ENCODE assay signal across 26 cellular contexts in the genomic region with DNA sequence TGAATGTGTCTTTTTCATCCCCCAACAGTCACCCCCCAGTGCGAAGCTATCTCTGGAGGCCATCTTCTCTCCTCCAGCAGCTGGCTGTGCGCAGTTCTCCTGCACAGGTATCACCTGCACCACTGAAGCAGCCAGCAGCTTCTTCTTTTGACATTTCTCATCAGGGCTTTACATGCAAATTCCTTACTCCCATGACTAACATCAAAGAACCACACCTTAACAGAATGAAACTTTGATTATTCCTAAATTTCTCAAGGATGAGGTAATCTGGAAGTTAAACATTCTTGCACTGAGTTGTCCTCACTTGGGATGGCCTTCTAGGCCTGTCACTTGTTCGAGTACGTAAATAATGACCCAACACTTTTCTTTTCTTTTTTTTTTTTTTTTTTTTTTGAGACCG.
"Had no signal": no experiment of that assay in that cellular context is flagged by ENCODE, and none has a peak within 500 bp of the region (broad histone marks: within the 10 kb centered on the region; RNA-seq: fewer than 3 reads in every experiment).

No MANE protein-coding gene starts in this region.

- ATAC-seq: activated CD4-positive, alpha-beta T cell treated with anti-CD3 and anti-CD28 coated beads for 36 hours; activated CD8-positive, alpha-beta memory T cell treated with anti-CD3 and anti-CD28 coated beads, Interleukin-2, amount 10 ng/mL, durations not matched to agents 7 days and 5 days; activated CD8-positive, alpha-beta T cell treated with anti-CD3 and anti-CD28 coated beads, Interleukin-2, amount 10 ng/mL, durations not matched to agents 7 days and 5 days; activated naive CD8-positive, alpha-beta T cell treated with anti-CD3 and anti-CD28 coated beads, Interleukin-2, amount 50 U/mL, for 24 hours; heart left ventricle had no signal

- DNase-seq: activated CD4-positive, alpha-beta memory T cell treated with anti-CD3 and anti-CD28 coated beads for 36 hours; activated CD4-positive, alpha-beta T cell treated with anti-CD3 and anti-CD28 coated beads for 36 hours; activated CD4-positive, alpha-beta T cell treated with anti-CD3 and anti-CD28 coated beads, Interleukin-2, amount 10 ng/mL, durations not matched to agents 24 days and 14 days; activated CD4-positive, CD25-positive, alpha-beta regulatory T cell; activated CD4-positive, CD25-positive, alpha-beta regulatory T cell treated with anti-CD3 and anti-CD28 coated beads, Interleukin-2, amount 50 U/mL, for 72 hours; activated CD8-positive, alpha-beta memory T cell treated with anti-CD3 and anti-CD28 coated beads, Interleukin-2, amount 10 ng/mL, durations not matched to agents 7 days and 5 days; activated CD8-positive, alpha-beta memory T cell treated with anti-CD3 and anti-CD28 coated beads, Interleukin-2, amount 50 U/mL, for 4 hours; activated CD8-positive, alpha-beta T cell treated with anti-CD3 and anti-CD28 coated beads, Interleukin-2, amount 10 ng/mL, durations not matched to agents 7 days and 5 days; activated effector memory CD4-positive, alpha-beta T cell treated with anti-CD3 and anti-CD28 coated beads, Interleukin-2, amount 50 U/mL, for 16 hours; activated naive CD4-positive, alpha-beta T cell treated with anti-CD3 and anti-CD28 coated beads for 36 hours; activated naive CD8-positive, alpha-beta T cell treated with anti-CD3 and anti-CD28 coated beads for 36 hours; activated naive CD8-positive, alpha-beta T cell treated with anti-CD3 and anti-CD28 coated beads, Interleukin-2, amount 50 U/mL, for 24 hours; activated T-cell treated with anti-CD3 and anti-CD28 coated beads, Interleukin-2, amount 50 U/mL, for 1 hour; activated T-cell treated with anti-CD3 and anti-CD28 coated beads, Interleukin-2, amount 50 U/mL, for 48 hours; adrenal gland; dorsolateral prefrontal cortex; effector memory CD4-positive, alpha-beta T cell; endodermal cell; esophagus squamous epithelium; glutamatergic neuron; heart left ventricle; T-helper 2 cell had no signal

- FAIRE-seq: frontal cortex had no signal

- H3K4me3 ChIP-seq: adrenal gland, ascending aorta, breast epithelium, coronary artery, dorsolateral prefrontal cortex, esophagus squamous epithelium, heart left ventricle had no signal
